ENCODE assay signal across 9 cellular contexts in genomic region chr1:182259229-182259872, GRCh38.
DNase-seq lines count a peak whose midpoint lies in the region; TF ChIP-seq lines count a peak whose summit lies in the region.
"Had no signal": no experiment of that assay in that cellular context is flagged by ENCODE, and none has a peak within 500 bp of the region (broad histone marks: within the 10 kb centered on the region; RNA-seq: fewer than 3 reads in every experiment).

No MANE protein-coding gene starts in this region.

- TF ChIP-seq CTCF in colonic mucosa (IDR thresholded peaks at IDR 0.05) (no peak), prostate gland (IDR thresholded peaks at IDR 0.05) (no peak), hepatocyte (IDR thresholded peaks at IDR 0.05; ENCODE audit: poor library complexity) (no peak)

- H3K4me3 ChIP-seq in colonic mucosa, result no peak overlapping the region
- no peak overlapping the region for H3K4me3 ChIP-seq in prostate gland
- no peak overlapping the region for H3K4me3 ChIP-seq in hepatocyte

- in situ Hi-C loops in KBM-7 (cut with MboI; ENCODE audit: low pct_unique_long_range_greater_than_20kb, low sequenced_read_pairs), result no loop called here

- H3K27ac ChIP-seq in colonic mucosa (no peak overlapping the region), prostate gland (no peak overlapping the region), hepatocyte (no peak overlapping the region)
- H3K27ac ChIP-seq: 22Rv1 had no signal

- TF ChIP-seq POLR2A in prostate gland (IDR thresholded peaks at IDR 0.05), result no peak

- H3K9ac ChIP-seq in colonic mucosa (ENCODE audit: low read depth in 2 of 2, low read length in 2 of 2), result no peak overlapping the region

- H3K4me1 ChIP-seq in colonic mucosa, result no peaks in the 10 kb centered on the region
- no peaks in the 10 kb centered on the region for H3K4me1 ChIP-seq in prostate gland (replicated peaks)
- no peaks in the 10 kb centered on the region for H3K4me1 ChIP-seq in hepatocyte (ENCODE audit: insufficient read depth)

- H3K9me3 ChIP-seq in colonic mucosa, result no peaks in the 10 kb centered on the region
- no peaks in the 10 kb centered on the region for H3K9me3 ChIP-seq in prostate gland
- no peaks in the 10 kb centered on the region for H3K9me3 ChIP-seq in hepatocyte (ENCODE audit: low read depth)

- H3K4me2 ChIP-seq in hepatocyte, result no peak overlapping the region

- DNase-seq in NCI-H2107 treated with DMSO at 0.1 percent for 48 hours (lab: John Stamatoyannopoulos, UW; ENCODE audit: unreplicated experiment) (peak; percentile 20), NCI-H2107 (lab: John Stamatoyannopoulos, UW) (no peak), KBM-7 (peak; percentile 97), colonic mucosa (peak; percentile 44), prostate gland (ENCODE audit: low spot score) (peak; percentile 30), hepatocyte (ENCODE audit: low spot score) (no peak), RKO (ENCODE audit: low spot score) (no peak)
- peak; percentile 41 for DNase-seq in activated CD4-positive, CD25-positive, alpha-beta regulatory T cell treated with anti-CD3 and anti-CD28 coated beads, Interleukin-2, amount 50 U/mL, for 72 hours

- H3K36me3 ChIP-seq in colonic mucosa (no peaks in the 10 kb centered on the region), prostate gland (no peaks in the 10 kb centered on the region), hepatocyte (replicated peaks; ENCODE audit: insufficient read depth, low read depth) (no peaks in the 10 kb centered on the region)

- H3K27me3 ChIP-seq in colonic mucosa (no peaks in the 10 kb centered on the region), prostate gland (replicated peaks; ENCODE audit: insufficient read depth) (no peaks in the 10 kb centered on the region), hepatocyte (no peaks in the 10 kb centered on the region)

- 38% methylated on average over 4 of the region's 4 CpGs for WGBS in prostate gland
- WGBS in hepatocyte (ENCODE audit: low lambda C conversion rate, missing lambda C conversion rate), result 55% methylated on average over 4 of the region's 4 CpGs

- no peaks in the 10 kb centered on the region for H3K9me2 ChIP-seq in hepatocyte (replicated peaks; ENCODE audit: insufficient read depth)

- no peak overlapping the region for H2AFZ ChIP-seq in hepatocyte

- intact Hi-C loops in colonic mucosa (cut with DNase I), result no loop called here
- intact Hi-C loops in prostate gland (cut with DNase I), result no loop called here

- H3K79me2 ChIP-seq in hepatocyte, result no peaks in the 10 kb centered on the region

- H4K20me1 ChIP-seq in hepatocyte (ENCODE audit: insufficient read depth, poor library complexity, severe bottlenecking), result no peaks in the 10 kb centered on the region

Comparison
In these comparisons a context has a peak if more than half of its experiments do, and no peak if none do; other contexts are left out.
1. DNase-seq: peak in NCI-H2107 treated with DMSO at 0.1 percent for 48 hours (single experiment), KBM-7 (single experiment), activated CD4-positive, CD25-positive, alpha-beta regulatory T cell treated with anti-CD3 and anti-CD28 coated beads, Interleukin-2, amount 50 U/mL, for 72 hours (single experiment), colonic mucosa (single experiment) and prostate gland (single experiment); none in NCI-H2107 (single experiment), hepatocyte (single experiment) and RKO (single experiment).